Comparison of ENCODE assay signal across 8 cellular contexts in genomic region chr14:50045039-50045711, GRCh38.
DNase-seq lines count a peak whose midpoint lies in the region; TF ChIP-seq lines count a peak whose summit lies in the region.

No MANE protein-coding gene starts in this region.

- H3K36me3 Mint-ChIP-seq in neural progenitor cell, result no peaks in the 10 kb centered on the region

- TF ChIP-seq CTCF in GM10248 (IDR thresholded peaks at IDR 0.05; ENCODE audit: control extremely low read depth, extremely low read depth, low read depth, missing control alignments) (no peak), fibroblast of villous mesenchyme (IDR thresholded peaks at IDR 0.05; ENCODE audit: insufficient read depth, low read depth, low read length) (no peak), neural progenitor cell (IDR thresholded peaks at IDR 0.05) (no peak)

- no peak overlapping the region for H3K4me2 ChIP-seq in neural progenitor cell

- CTCF ChIA-PET in GM10248 (lab: Yijun Ruan, JAX), result interaction anchor here (0.8 to 2.4 kb wide), 8 partner anchors 12 to 183 kb away, joined by 3 to 10 read pairs (median 4); no protein-coding TSS in a partner anchor

- H3K4me3 Mint-ChIP-seq in neural progenitor cell, result no peak overlapping the region

- H3K79me2 ChIP-seq in neural progenitor cell (ENCODE audit: low read depth), result no peaks in the 10 kb centered on the region

- DNase-seq in GM10248 (ENCODE audit: extremely low spot score), result peak; percentile 65
- peak; percentile 61 for DNase-seq in HCEC 1CT
- DNase-seq in NCI-H2196 (lab: John Stamatoyannopoulos, UW; ENCODE audit: unreplicated experiment), result peak; percentile 34
- peak; percentile 54 for DNase-seq in activated T-cell treated with anti-CD3 and anti-CD28 coated beads, Interleukin-2, amount 50 U/mL, for 1 hour
- peak; percentile 88 for DNase-seq in fibroblast of villous mesenchyme (ENCODE audit: low read depth)
- DNase-seq in stimulated activated CD4-positive, alpha-beta T cell treated with anti-CD3 and anti-CD28 coated beads, Interleukin-12 subunit alpha, Interleukin-12 subunit beta, amount 100 ng/mL, for 4 hours, result peak; percentile 41
- no peak for DNase-seq in SK-N-DZ (ENCODE audit: low spot score)
- no peak for DNase-seq in neural progenitor cell (ENCODE audit: low spot score)

- H3K27me3 ChIP-seq in neural progenitor cell, result no peaks in the 10 kb centered on the region

- no peak overlapping the region for H2AFZ ChIP-seq in neural progenitor cell (replicated peaks)

- H3K36me3 ChIP-seq in neural progenitor cell, result no peaks in the 10 kb centered on the region

- POLR2A ChIA-PET in GM10248 (lab: Yijun Ruan, JAX), result interaction anchor here (1.2 kb wide), 1 partner anchor 142 kb away, joined by 3 read pairs; no protein-coding TSS in a partner anchor

- H3K27ac ChIP-seq in neural progenitor cell, result no peak overlapping the region

- no peaks in the 10 kb centered on the region for H3F3A ChIP-seq in neural progenitor cell (ENCODE audit: low read depth)

- no peaks in the 10 kb centered on the region for H3K4me1 ChIP-seq in neural progenitor cell

- no peak overlapping the region for H3K4me3 ChIP-seq in fibroblast of villous mesenchyme (ENCODE audit: low read depth, low read length)
- no peak overlapping the region for H3K4me3 ChIP-seq in neural progenitor cell

- no peaks in the 10 kb centered on the region for H3K4me1 Mint-ChIP-seq in neural progenitor cell

- H3K9me3 ChIP-seq in neural progenitor cell (ENCODE audit: low read depth), result no peaks in the 10 kb centered on the region

- peaks cover 3% of the 10 kb centered on the region for H3K27me3 Mint-ChIP-seq in neural progenitor cell (ENCODE audit: insufficient read depth, low read depth)

- peaks cover 4% of the 10 kb centered on the region for H3K9me3 Mint-ChIP-seq in neural progenitor cell

- no peak overlapping the region for H3K9ac ChIP-seq in neural progenitor cell

- H4K20me1 ChIP-seq in neural progenitor cell (ENCODE audit: low read depth), result no peaks in the 10 kb centered on the region

- no peak overlapping the region for H3K27ac Mint-ChIP-seq in neural progenitor cell

Comparison
In these comparisons a context has a peak if more than half of its experiments do, and no peak if none do; other contexts are left out.
1. DNase-seq: peak in GM10248 (single experiment), HCEC 1CT (single experiment), NCI-H2196 (single experiment), activated T-cell treated with anti-CD3 and anti-CD28 coated beads, Interleukin-2, amount 50 U/mL, for 1 hour (single experiment), fibroblast of villous mesenchyme (single experiment) and stimulated activated CD4-positive, alpha-beta T cell treated with anti-CD3 and anti-CD28 coated beads, Interleukin-12 subunit alpha, Interleukin-12 subunit beta, amount 100 ng/mL, for 4 hours (single experiment); none in SK-N-DZ (single experiment) and neural progenitor cell (single experiment).